8 cellular contexts compared by ENCODE assay signal in genomic region chrX:20267924-20268701, GRCh38. TPM values are rescaled to one million over a fixed set of nuclear protein-coding genes. Genes with fewer than 3 reads are reported as not detected.
DNase-seq lines count a peak whose midpoint lies in the region; ATAC-seq and TF ChIP-seq lines count a peak whose summit lies in the region.

No MANE protein-coding gene starts in this region.

- ATAC-seq in right lobe of liver (peak in 2 of 4 donors; percentile 2 to 3), GM18858 (IDR thresholded peaks at IDR 0.05; ENCODE audit: unreplicated experiment) (no peak), HG03469 (IDR thresholded peaks at IDR 0.05; ENCODE audit: unreplicated experiment) (no peak)

- TF ChIP-seq EP300 in stomach (IDR thresholded peaks at IDR 0.05): no peak

- DNase-seq in GM13976 (ENCODE audit: low spot score) (peak; percentile 47), right lobe of liver (peak; percentile 36 to 61 (median 48)), stomach (peak; percentile 59)
- peak; percentile 7 for DNase-seq in activated CD4-positive, alpha-beta T cell treated with anti-CD3 and anti-CD28 coated beads for 1 hour
- no peak for DNase-seq in stimulated activated naive CD4-positive, alpha-beta T cell treated with Interleukin-2 at 50 U/mL for 16 hours (lab: John Stamatoyannopoulos, UW)

- no peak for TF ChIP-seq POLR2A in right lobe of liver (IDR thresholded peaks at IDR 0.05)
- TF ChIP-seq POLR2A in stomach (IDR thresholded peaks at IDR 0.05): no peak

- WGBS in ectodermal cell, 2 experiments: 7 to 8% methylated on average over 53 to 54 of the region's 54 CpGs
- 80% methylated on average over 1 of the region's 54 CpGs for WGBS in right lobe of liver (ENCODE audit: insufficient coverage, low coverage, low lambda C conversion rate, missing lambda C conversion rate)
- 0 to 39% (median 19%) methylated on average over 2 to 54 of the region's 54 CpGs for WGBS in stomach, 5 donors

- no peaks in the 10 kb centered on the region for H3K36me3 ChIP-seq in ectodermal cell (ENCODE audit: control insufficient read depth, insufficient read depth, low read length)
- no peaks in the 10 kb centered on the region for H3K36me3 ChIP-seq in right lobe of liver
- no peaks in the 10 kb centered on the region for H3K36me3 ChIP-seq in stomach

- H3K27ac ChIP-seq in ectodermal cell (ENCODE audit: insufficient read depth, low read depth, low read length, poor library complexity, severe bottlenecking) (no peak overlapping the region), right lobe of liver (peak overlapping the region in 1 of 3 donors; percentile 31), stomach (peak overlapping the region; percentile 80 to 91 (median 87))

- no peak for TF ChIP-seq CTCF in GM13976 (IDR thresholded peaks at IDR 0.05; ENCODE audit: borderline replicate concordance, control extremely low read depth, extremely low read depth, insufficient read depth, missing control alignments)
- TF ChIP-seq CTCF in right lobe of liver (IDR thresholded peaks at IDR 0.05): no peak
- TF ChIP-seq CTCF in stomach (IDR thresholded peaks at IDR 0.05): no peak

- H3K4me1 ChIP-seq in ectodermal cell (ENCODE audit: control insufficient read depth, insufficient read depth, low read length) (no peaks in the 10 kb centered on the region), right lobe of liver (no peaks in the 10 kb centered on the region), stomach (peaks cover 0 to 18% (median 3%) of the 10 kb centered on the region in 4 donors)

- intact Hi-C loops in right lobe of liver (cut with DNase I) (no loop called here), stomach (cut with DNase I; ENCODE audit: low total_unique reads) (no loop called here)

- H3K9me3 ChIP-seq in ectodermal cell (ENCODE audit: control insufficient read depth, low read length): no peaks in the 10 kb centered on the region
- H3K9me3 ChIP-seq in right lobe of liver: no peaks in the 10 kb centered on the region
- H3K9me3 ChIP-seq in stomach: peaks cover 0 to 6% (median 0%) of the 10 kb centered on the region in 4 donors

- in situ Hi-C loops in GM13976 (cut with MboI; ENCODE audit: low sequenced_read_pairs, unreplicated experiment): no loop called here

- H3K4me3 ChIP-seq in ectodermal cell (ENCODE audit: insufficient read depth, low read depth, low read length) (peak overlapping the region; percentile 68), right lobe of liver (peak overlapping the region; percentile 46 to 59 (median 55)), stomach (peak overlapping the region; percentile 54 to 72 (median 66))

- peaks cover 17% of the 10 kb centered on the region for H3K27me3 ChIP-seq in ectodermal cell (ENCODE audit: control insufficient read depth, insufficient read depth, low read length, poor library complexity, severe bottlenecking)
- no peaks in the 10 kb centered on the region for H3K27me3 ChIP-seq in right lobe of liver
- peaks cover 0 to 18% (median 0%) of the 10 kb centered on the region in 3 donors for H3K27me3 ChIP-seq in stomach

RNA-seq across cellular contexts. Expression of gene RPS6KA3, which starts 1.4 kb away (rescaled TPM):
- 25.5 TPM for polyA plus RNA-seq in ectodermal cell (2013, experiment 1 of 4)
- polyA plus RNA-seq in ectodermal cell (2013, experiment 2 of 4): 24.0 TPM
- polyA plus RNA-seq in ectodermal cell (2013, experiment 3 of 4): 19.2 TPM
- 20.3 TPM for polyA plus RNA-seq in ectodermal cell (2013, experiment 4 of 4)
- 10 to 100 TPM; 36.0 to 63.7 (median 44.7) TPM for total RNA-seq in right lobe of liver
- 10 to 100 TPM; 33.2 to 88.1 (median 65.6) TPM for total RNA-seq in stomach
- 10 to 100 TPM in 1 of 3 donors, 1 to 10 TPM in 2; 5.2 to 13.0 (median 7.2) TPM for polyA plus RNA-seq in stomach
